23 cellular contexts compared by ENCODE assay signal in genomic region chr11:58301576-58301975, GRCh38. TPM values are rescaled to one million over a fixed set of nuclear protein-coding genes. Genes with fewer than 3 reads are reported as not detected.
DNase-seq lines count a peak whose midpoint lies in the region; ATAC-seq and TF ChIP-seq lines count a peak whose summit lies in the region.
"Had no signal": no experiment of that assay in that cellular context is flagged by ENCODE, and none has a peak within 500 bp of the region (broad histone marks: within the 10 kb centered on the region; RNA-seq: fewer than 3 reads in every experiment).

No MANE protein-coding gene starts in this region.

- no peaks in the 10 kb centered on the region for H3K4me1 ChIP-seq in psoas muscle
- H3K4me1 ChIP-seq: BLaER1, heart left ventricle had no signal

- no peaks in the 10 kb centered on the region for H3K36me3 ChIP-seq in psoas muscle (ENCODE audit: insufficient read depth in 1 of 2, low read depth in 1 of 2)
- H3K36me3 ChIP-seq: BLaER1, heart left ventricle had no signal

- H3K4me3 ChIP-seq in choroid plexus epithelial cell (ENCODE audit: low read depth, low read length) (no peak overlapping the region), psoas muscle (no peak overlapping the region)
- H3K4me3 ChIP-seq: BLaER1, heart left ventricle, lung had no signal

- H3K9me3 ChIP-seq in psoas muscle, result no peaks in the 10 kb centered on the region
- H3K9me3 ChIP-seq: BLaER1, heart left ventricle had no signal

- WGBS in psoas muscle, 3 donors, result 84 to 92% (median 92%) methylated on average over 2 of the region's 2 CpGs

- no peak for ATAC-seq in psoas muscle
- ATAC-seq: activated naive CD4-positive, alpha-beta T cell treated with anti-CD3 and anti-CD28 coated beads, Interleukin-2, amount 50 U/mL, for 72 hours; activated T-cell treated with anti-CD3 and anti-CD28 coated beads, Interleukin-2, amount 50 U/mL, for 72 hours; heart left ventricle; T-helper 17 cell had no signal

- no peaks in the 10 kb centered on the region for H3K27me3 ChIP-seq in psoas muscle (ENCODE audit: insufficient read depth in 3 of 3, low read length in 2 of 3)
- H3K27me3 ChIP-seq: BLaER1, heart left ventricle had no signal

- H3K27ac ChIP-seq in psoas muscle, result no peak overlapping the region
- H3K27ac ChIP-seq: BLaER1, heart left ventricle had no signal

- intact Hi-C loops in psoas muscle (cut with DNase I), result no loop called here

- peak; percentile 91 for DNase-seq in EH (ENCODE audit: low read depth)
- DNase-seq in NCI-H226, result peak; percentile 77
- DNase-seq in choroid plexus epithelial cell (ENCODE audit: low read depth), result peak; percentile 28
- DNase-seq in myocyte (ENCODE audit: low read depth), result peak; percentile 10
- no peak for DNase-seq in stimulated activated CD4-positive, alpha-beta T cell treated with anti-CD3 and anti-CD28 coated beads, Interleukin-12 subunit alpha, Interleukin-12 subunit beta, amount 100 ng/mL, for 4 hours
- DNase-seq in NCI-H1930 (lab: John Stamatoyannopoulos, UW), result no peak
- no peak for DNase-seq in psoas muscle
- DNase-seq in T-helper 2 cell, result no peak
- DNase-seq: activated CD4-positive, CD25-positive, alpha-beta regulatory T cell; activated T-cell treated with anti-CD3 and anti-CD28 coated beads, Interleukin-2, amount 50 U/mL, for 72 hours; erythroblast; GF-D8; heart left ventricle; naive B cell; NCI-H2029; NCI-H510A; SHP77; stimulated activated CD8-positive, alpha-beta memory T cell treated with anti-CD3 and anti-CD28 coated beads, Interleukin-4, amount 100 ng/mL, for 48 hours; T-helper 17 cell had no signal

- TF ChIP-seq CTCF in choroid plexus epithelial cell (conservative IDR thresholded peaks at IDR 0.05; ENCODE audit: low read depth, low read length), result no peak
- TF ChIP-seq CTCF in psoas muscle (IDR thresholded peaks at IDR 0.05), result no peak

RNA-seq across cellular contexts. Expression of gene OR10W1, which starts 33.5 kb away (rescaled TPM):
- not detected in 2 replicates for total RNA-seq in myocyte
- polyA plus RNA-seq in myocyte (2012), result not detected
- not detected for total RNA-seq in psoas muscle
- polyA plus RNA-seq in psoas muscle, result not detected
- total RNA-seq: activated naive CD4-positive, alpha-beta T cell treated with anti-CD3 and anti-CD28 coated beads, Interleukin-2, amount 50 U/mL, for 72 hours; activated T-cell treated with anti-CD3 and anti-CD28 coated beads, Interleukin-2, amount 50 U/mL, for 72 hours; dermis microvascular lymphatic vessel endothelial cell; heart left ventricle; T-helper 17 cell had no signal
- polyA plus RNA-seq: heart left ventricle, lung had no signal

RNA-seq across cellular contexts. Expression of gene OR5B17, which starts 57.3 kb away (rescaled TPM):
- total RNA-seq in myocyte, result not detected in 2 replicates
- polyA plus RNA-seq in myocyte (2012), result not detected
- not detected for total RNA-seq in psoas muscle
- polyA plus RNA-seq in psoas muscle, result not detected
- total RNA-seq: activated naive CD4-positive, alpha-beta T cell treated with anti-CD3 and anti-CD28 coated beads, Interleukin-2, amount 50 U/mL, for 72 hours; activated T-cell treated with anti-CD3 and anti-CD28 coated beads, Interleukin-2, amount 50 U/mL, for 72 hours; dermis microvascular lymphatic vessel endothelial cell; heart left ventricle; lung; T-helper 17 cell had no signal
- polyA plus RNA-seq: heart left ventricle, lung had no signal

Comparison
In these comparisons a context has a peak if more than half of its experiments do, and no peak if none do; other contexts are left out.
1. DNase-seq: peak in EH (single experiment), NCI-H226 (single experiment), choroid plexus epithelial cell (single experiment) and myocyte (single experiment); none in stimulated activated CD4-positive, alpha-beta T cell treated with anti-CD3 and anti-CD28 coated beads, Interleukin-12 subunit alpha, Interleukin-12 subunit beta, amount 100 ng/mL, for 4 hours (single experiment), NCI-H1930 (0 of 2), psoas muscle (0 of 2) and T-helper 2 cell (0 of 5).